Comparison of ENCODE assay signal across 9 cellular contexts in genomic region chr16:2468725-2469398, GRCh38. TPM values are rescaled to one million over a fixed set of nuclear protein-coding genes. Genes with fewer than 3 reads are reported as not detected.
A peak's percentile ranks its signal among the peaks of the same experiment; 100 is the strongest.
DNase-seq lines count a peak whose midpoint lies in the region; ATAC-seq and TF ChIP-seq lines count a peak whose summit lies in the region.
"Had no signal": no experiment of that assay in that cellular context is flagged by ENCODE, and none has a peak within 500 bp of the region (broad histone marks: within the 10 kb centered on the region; RNA-seq: fewer than 3 reads in every experiment).

No MANE protein-coding gene starts in this region.

- H3K27me3 ChIP-seq in left lung = peaks cover 0 to 75% of the 10 kb centered on the region in 2 donors

- H3K4me3 Mint-ChIP-seq in T-helper 17 cell = peak overlapping the region; percentile 78

- no peak overlapping the region for H3K27ac ChIP-seq in left lung

- H3K36me3 ChIP-seq in left lung = no peaks in the 10 kb centered on the region
- H3K36me3 ChIP-seq: heart left ventricle had no signal

- peaks cover 20 to 58% of the 10 kb centered on the region in 2 donors for H3K4me1 ChIP-seq in left lung

- no peak overlapping the region for H3K27ac Mint-ChIP-seq in T-helper 17 cell

- H3K4me3 ChIP-seq in GM12875 (ENCODE audit: low read depth, low read length) = peak overlapping the region; percentile 10
- peak overlapping the region; percentile 55 for H3K4me3 ChIP-seq in NB4 (ENCODE audit: low read depth, low read length)
- no peak overlapping the region for H3K4me3 ChIP-seq in left lung

- ATAC-seq in T-helper 17 cell = peak; percentile 11
- peak; percentile 10 for ATAC-seq in left lung
- no peak for ATAC-seq in GM21515 (IDR thresholded peaks at IDR 0.05; ENCODE audit: unreplicated experiment)
- ATAC-seq in GM18867 (IDR thresholded peaks at IDR 0.05; ENCODE audit: unreplicated experiment) = no peak

- H3K9me3 ChIP-seq in T-helper 17 cell (ENCODE audit: control insufficient read depth, low read length, poor library complexity, severe bottlenecking) = no peaks in the 10 kb centered on the region
- no peaks in the 10 kb centered on the region for H3K9me3 ChIP-seq in left lung
- H3K9me3 ChIP-seq: heart left ventricle had no signal

- H3K36me3 Mint-ChIP-seq in T-helper 17 cell (ENCODE audit: low read depth) = no peaks in the 10 kb centered on the region

- H3K27me3 Mint-ChIP-seq in T-helper 17 cell = peaks cover 19% of the 10 kb centered on the region

- intact Hi-C loops in left lung (cut with DNase I) = no loop called here

- peaks cover 13% of the 10 kb centered on the region for H3K4me1 Mint-ChIP-seq in T-helper 17 cell

- TF ChIP-seq CTCF in GM12875 (IDR thresholded peaks at IDR 0.05; ENCODE audit: borderline replicate concordance, insufficient read depth, low read depth, low read length) = no peak
- no peak for TF ChIP-seq CTCF in NB4 (IDR thresholded peaks at IDR 0.05; ENCODE audit: low read depth, low read length)
- no peak for TF ChIP-seq CTCF in left lung (IDR thresholded peaks at IDR 0.05)

- DNase-seq in NB4 (ENCODE audit: low read depth) (peak; percentile 97), T-helper 17 cell (no peak), left lung (no peak), dedifferentiated amniotic fluid mesenchymal stem cell (ENCODE audit: extremely low spot score) (no peak), foreskin melanocyte (no peak)

- TF ChIP-seq POLR2A in NB4 (IDR thresholded peaks at IDR 0.05; ENCODE audit: extremely low read depth, insufficient read length) = no peak

RNA-seq across cellular contexts. Expression of gene NTN3, which starts 2.2 kb away (rescaled TPM):
- not detected for total RNA-seq in T-helper 17 cell
- total RNA-seq in left lung = 1 to 10 TPM in 1 of 2 donors, not detected in 1; 1.7 TPM

RNA-seq across cellular contexts. Expression of gene TBC1D24, which starts 6.1 kb away (rescaled TPM):
- total RNA-seq in T-helper 17 cell (1 to 10 TPM; 4.4 to 8.4 TPM), left lung (10 to 100 TPM; 37.1 to 41.4 TPM)

RNA-seq across cellular contexts. Expression of gene TEDC2, which starts 9.0 kb away (rescaled TPM):
- total RNA-seq in T-helper 17 cell (under 1 TPM; 0.70 to 0.85 TPM), left lung (1 to 10 TPM; 4.0 to 6.5 TPM)

RNA-seq across cellular contexts. Expression of gene CCNF, which starts 39.6 kb away (rescaled TPM):
- 1 to 10 TPM; 2.9 to 3.3 TPM for total RNA-seq in T-helper 17 cell
- total RNA-seq in left lung = 1 to 10 TPM; 4.7 to 8.0 TPM

RNA-seq across cellular contexts. Expression of gene ATP6V0C, which starts 44.9 kb away (rescaled TPM):
- total RNA-seq in T-helper 17 cell (100 to 1,000 TPM; 188 to 189 TPM), left lung (100 to 1,000 TPM; 296 to 333 TPM)

Comparison
In these comparisons a context has a peak if more than half of its experiments do, and no peak if none do; other contexts are left out.
1. H3K4me3 ChIP-seq: peak in GM12875 (single experiment) and NB4 (single experiment); none in left lung (0 of 2).
2. ATAC-seq: peak in T-helper 17 cell (single experiment) and left lung (single experiment); none in GM21515 (single experiment) and GM18867 (single experiment).
3. RNA of gene TBC1D24, which starts 6.1 kb away (total RNA-seq): 37.1 to 41.4 TPM in left lung; 4.4 to 8.4 TPM in T-helper 17 cell; every median in the first group is over 4 times any median in the second.